ENCODE assay signal across 11 cellular contexts in genomic region chr1:41367102-41367537, GRCh38. TPM values are rescaled to one million over a fixed set of nuclear protein-coding genes. Genes with fewer than 3 reads are reported as not detected.
DNase-seq lines count a peak whose midpoint lies in the region; ATAC-seq, FAIRE-seq and TF ChIP-seq lines count a peak whose summit lies in the region.
"Had no signal": no experiment of that assay in that cellular context is flagged by ENCODE, and none has a peak within 500 bp of the region (broad histone marks: within the 10 kb centered on the region; RNA-seq: fewer than 3 reads in every experiment).

No MANE protein-coding gene starts in this region.

- no peak for FAIRE-seq in GM12891 (lab: Jason Lieb, UNC)

- intact Hi-C loops in natural killer cell (cut with micrococcal nuclease) = no loop called here

- H3K36me3 Mint-ChIP-seq in central memory CD8-positive, alpha-beta T cell (ENCODE audit: insufficient read depth) = peaks cover 5% of the 10 kb centered on the region
- H3K36me3 Mint-ChIP-seq in natural killer cell = no peaks in the 10 kb centered on the region

- no peak for TF ChIP-seq POLR2A in GM12891 (IDR thresholded peaks at IDR 0.05; ENCODE audit: low read depth, low read length)

- H3K4me3 Mint-ChIP-seq in central memory CD8-positive, alpha-beta T cell = peak overlapping the region; percentile 61
- H3K4me3 Mint-ChIP-seq in natural killer cell = peak overlapping the region; percentile 31
- H3K4me3 Mint-ChIP-seq: dendritic cell treated with granulocyte-macrophage colony-stimulating factor and Interleukin-4, amounts not matched to agents 40 ng/mL and 50 ng/mL, for 4 days had no signal

- CTCF ChIA-PET in HEK293 (lab: Yijun Ruan, JAX) = interaction anchor here (1.1 kb wide), 1 partner anchor 206 kb away, joined by 3 read pairs; no protein-coding TSS in a partner anchor

- H3K27ac ChIP-seq in C4-2B (peak overlapping the region; percentile 80), HEK293 (ENCODE audit: extremely low read depth, low read depth, low read length) (peak overlapping the region; percentile 50; the same call in 1 of the 2 replicates)

- H3K36me3 ChIP-seq in HEK293 (ENCODE audit: control insufficient read depth in 2 of 2, insufficient read depth in 1 of 2, low read length in 2 of 2) = no peaks in the 10 kb centered on the region

- H3K9me3 ChIP-seq in HEK293 (ENCODE audit: control insufficient read depth, insufficient read depth, low read depth, low read length) = no peaks in the 10 kb centered on the region
- H3K9me3 ChIP-seq: testis had no signal

- peaks cover 63% of the 10 kb centered on the region for H3K27me3 Mint-ChIP-seq in central memory CD8-positive, alpha-beta T cell
- peaks cover 51 to 53% of the 10 kb centered on the region in 2 donors for H3K27me3 Mint-ChIP-seq in natural killer cell (ENCODE audit: low read depth in 2 of 2)

- H3K27ac Mint-ChIP-seq in central memory CD8-positive, alpha-beta T cell (ENCODE audit: low read depth) = no peak overlapping the region
- peak overlapping the region in 1 of 2 donors; percentile 67 for H3K27ac Mint-ChIP-seq in natural killer cell
- H3K27ac Mint-ChIP-seq: dendritic cell treated with granulocyte-macrophage colony-stimulating factor and Interleukin-4, amounts not matched to agents 40 ng/mL and 50 ng/mL, for 4 days had no signal

- H3K9me3 Mint-ChIP-seq in central memory CD8-positive, alpha-beta T cell = no peaks in the 10 kb centered on the region
- H3K9me3 Mint-ChIP-seq in natural killer cell = no peaks in the 10 kb centered on the region
- H3K9me3 Mint-ChIP-seq: dendritic cell treated with granulocyte-macrophage colony-stimulating factor and Interleukin-4, amounts not matched to agents 40 ng/mL and 50 ng/mL, for 4 days had no signal

- peaks cover 17% of the 10 kb centered on the region for H3K4me1 ChIP-seq in HEK293 (ENCODE audit: control insufficient read depth, insufficient read depth, low read length)

- ATAC-seq in central memory CD8-positive, alpha-beta T cell (replicated peaks; ENCODE audit: extremely low read depth, poor library complexity, severe bottlenecking) = no peak
- ATAC-seq in natural killer cell (no peak), HG03521 (IDR thresholded peaks at IDR 0.05; ENCODE audit: unreplicated experiment) (no peak), GM21619 (IDR thresholded peaks at IDR 0.05; ENCODE audit: unreplicated experiment) (no peak)

- peaks cover 9% of the 10 kb centered on the region for H3K4me1 Mint-ChIP-seq in central memory CD8-positive, alpha-beta T cell
- peaks cover 0 to 26% of the 10 kb centered on the region in 2 donors for H3K4me1 Mint-ChIP-seq in natural killer cell

- DNase-seq in central memory CD8-positive, alpha-beta T cell (ENCODE audit: low spot score in 2 of 2) = no peak
- DNase-seq in natural killer cell (no peak), GM12891 (ENCODE audit: insufficient read length, low spot score) (no peak), GM13976 (ENCODE audit: low spot score) (no peak)
- DNase-seq: stimulated activated CD4-positive, alpha-beta T cell treated with anti-CD3 and anti-CD28 coated beads, Interleukin-2, amount 100 ng/mL, for 48 hours; testis had no signal

- H3K4me3 ChIP-seq in HEK293 (ENCODE audit: low read depth, low read length) = no peak overlapping the region

- TF ChIP-seq CTCF in C4-2B (conservative IDR thresholded peaks at IDR 0.05) (no peak), HEK293 (tag by site-specific recombination; IDR thresholded peaks at IDR 0.05) (no peak), natural killer cell (IDR thresholded peaks at IDR 0.05) (no peak), GM13976 (IDR thresholded peaks at IDR 0.05; ENCODE audit: borderline replicate concordance, control extremely low read depth, extremely low read depth, insufficient read depth, missing control alignments) (no peak)

- in situ Hi-C loops in GM13976 (cut with MboI; ENCODE audit: low sequenced_read_pairs, unreplicated experiment) = no loop called here

- POLR2A ChIA-PET in HEK293 (lab: Yijun Ruan, JAX) = interaction anchor here (0.7 kb wide), 1 partner anchor 359 kb away, joined by 3 read pairs; no protein-coding TSS in a partner anchor

TF ChIP-seq in HEK293, 187 proteins besides CTCF, POLR2A, EP300 and RAD21 (continues in another document):
- TF ChIP-seq ZNF518A (tag by site-specific recombination; conservative IDR thresholded peaks at IDR 0.05; ENCODE audit: low read depth) (no peak), ZNF555 (tag by site-specific recombination; conservative IDR thresholded peaks at IDR 0.05) (no peak)

TF ChIP-seq in GM12891, 5 proteins besides CTCF, POLR2A, EP300 and RAD21:
- TF ChIP-seq POLR2AphosphoS5 (IDR thresholded peaks at IDR 0.05; ENCODE audit: low read depth, low read length) (no peak), PAX5 (IDR thresholded peaks at IDR 0.05; ENCODE audit: insufficient read depth, low read length, severe bottlenecking) (no peak), TAF1 (IDR thresholded peaks at IDR 0.05; ENCODE audit: low read depth, low read length) (no peak), SPI1 (IDR thresholded peaks at IDR 0.05; ENCODE audit: low read depth, low read length) (no peak), POU2F2 (IDR thresholded peaks at IDR 0.05; ENCODE audit: low read depth, low read length) (no peak)

RNA-seq across cellular contexts. Expression of gene FOXO6, which starts 5.9 kb away (rescaled TPM):
- 1 to 10 TPM; 1.2 to 3.3 (median 1.7) TPM for total RNA-seq in natural killer cell
- polyA plus RNA-seq in GM12891 (2012; ENCODE audit: low read depth, missing spikeins) = 0.19 TPM
